ENCODE assay signal across 19 cellular contexts in the genomic region with DNA sequence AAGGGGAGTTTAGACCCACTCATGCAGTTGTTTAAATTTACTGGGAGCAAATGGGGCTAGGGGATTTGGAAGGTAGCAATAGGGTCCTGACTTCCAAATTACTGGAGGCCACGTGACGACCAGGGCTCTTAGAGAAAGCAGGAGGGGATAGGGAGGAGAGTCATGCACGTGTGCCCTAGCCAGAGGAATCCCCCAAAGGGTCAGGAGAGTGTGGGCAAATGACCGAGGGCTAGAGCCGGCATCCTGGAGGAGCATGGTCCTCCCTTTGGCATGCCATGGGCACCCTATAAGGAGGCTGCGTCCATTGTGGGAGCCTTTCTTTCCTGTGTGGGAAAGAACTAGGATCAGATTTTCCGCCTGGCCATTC. TPM values are rescaled to one million over a fixed set of nuclear protein-coding genes. Genes with fewer than 3 reads are reported as not detected.
"Had no signal": no experiment of that assay in that cellular context is flagged by ENCODE, and none has a peak within 500 bp of the region (broad histone marks: within the 10 kb centered on the region; RNA-seq: fewer than 3 reads in every experiment).

No MANE protein-coding gene starts in this region.

- H3K9me3 ChIP-seq: colonic mucosa, esophagus muscularis mucosa, gastrocnemius medialis, mucosa of descending colon, ovary, stomach, thoracic aorta, transverse colon had no signal

- H3K4me1 ChIP-seq: colonic mucosa, gastrocnemius medialis, transverse colon had no signal

- ATAC-seq: gastrocnemius medialis; mucosa of descending colon; naive thymus-derived CD8-positive, alpha-beta T cell; right cardiac atrium had no signal

- H3K36me3 ChIP-seq: colonic mucosa, esophagus muscularis mucosa, gastrocnemius medialis, ovary, stomach, thoracic aorta, transverse colon had no signal

- H3K27me3 ChIP-seq: colonic mucosa, esophagus muscularis mucosa, gastrocnemius medialis, ovary, transverse colon had no signal

- DNase-seq: colonic mucosa; dermis blood vessel endothelial cell; effector CD8-positive, alpha-beta T cell; gastrocnemius medialis; kidney glomerular epithelial cell; mucosa of descending colon; naive thymus-derived CD8-positive, alpha-beta T cell; nucleus accumbens; ovary; right cardiac atrium; small intestine; stimulated activated CD4-positive, alpha-beta T cell treated with anti-CD3 and anti-CD28 coated beads, Interleukin-12 subunit alpha, Interleukin-12 subunit beta, amount 100 ng/mL, for 4 hours; stimulated activated naive CD4-positive, alpha-beta T cell; stomach; substantia nigra; transverse colon had no signal

- H3K27ac ChIP-seq: colonic mucosa, epithelial cell of prostate, esophagus muscularis mucosa, gastrocnemius medialis, ovary, stomach, thoracic aorta, transverse colon had no signal

- H3K4me3 ChIP-seq: colonic mucosa, esophagus muscularis mucosa, gastrocnemius medialis, mucosa of descending colon, ovary, stomach, thoracic aorta, transverse colon had no signal

RNA-seq across cellular contexts. Expression of a gene that starts 25.5 kb away (rescaled TPM):
- polyA plus RNA-seq: naive thymus-derived CD8-positive, alpha-beta T cell had no signal
